In genomic region chr19:51607920-51608562, GRCh38 we compare ENCODE assay signal across 1 cellular context.
TF ChIP-seq lines count a peak whose summit lies in the region.

No MANE protein-coding gene starts in this region.

TF ChIP-seq in HepG2, 621 proteins besides CTCF, POLR2A, EP300 and RAD21 (continued from another document and continues in another):
- TF ChIP-seq BCLAF1 (IDR thresholded peaks at IDR 0.05) (no peak), HNF4A (CRISPR knock-in tag; IDR thresholded peaks at IDR 0.05) (no peak), SRSF9 (IDR thresholded peaks at IDR 0.05; ENCODE audit: borderline replicate concordance, insufficient read depth, low read depth, low read length, poor library complexity, severe bottlenecking) (no peak), ZMAT3 (CRISPR knock-in tag; conservative IDR thresholded peaks at IDR 0.05) (peak; percentile 67; the same call in 1 of the 2 replicates), ZNF839 (CRISPR knock-in tag; IDR thresholded peaks at IDR 0.05; ENCODE audit: borderline replicate concordance) (no peak), MZF1 (CRISPR knock-in tag; IDR thresholded peaks at IDR 0.05; ENCODE audit: borderline replicate concordance) (no peak), ZNF672 (CRISPR knock-in tag; IDR thresholded peaks at IDR 0.05) (0 out of 2 replicates have a peak, but pooled peaks have one; percentile 70), EHMT2 (IDR thresholded peaks at IDR 0.05; ENCODE audit: borderline replicate concordance, low read depth, low read length) (peak; percentile 99), ZNF710 (CRISPR knock-in tag; IDR thresholded peaks at IDR 0.05; ENCODE audit: borderline replicate concordance) (peak; percentile 66; the same call in 1 of the 2 replicates), REPIN1 (CRISPR knock-in tag; IDR thresholded peaks at IDR 0.05; ENCODE audit: borderline replicate concordance, low read depth) (peak; percentile 93), ZNF280B (CRISPR knock-in tag; IDR thresholded peaks at IDR 0.05; ENCODE audit: borderline replicate concordance) (peak; percentile 82; the same call in 1 of the 2 replicates), SALL1 (CRISPR knock-in tag; IDR thresholded peaks at IDR 0.05) (peak; percentile 97), FOXM1 (CRISPR knock-in tag; IDR thresholded peaks at IDR 0.05) (peak; percentile 68; the same call in 1 of the 2 replicates), ZKSCAN8 (CRISPR knock-in tag; IDR thresholded peaks at IDR 0.05; ENCODE audit: borderline replicate concordance) (0 out of 2 replicates have a peak, but pooled peaks have one; percentile 77), RNF219 (CRISPR knock-in tag; IDR thresholded peaks at IDR 0.05) (peak; percentile 76; the same call in 1 of the 2 replicates), ZNF605 (CRISPR knock-in tag; IDR thresholded peaks at IDR 0.05) (peak; percentile 79), HMGA1 (CRISPR knock-in tag; conservative IDR thresholded peaks at IDR 0.05) (no peak), NR2C2 (CRISPR knock-in tag; IDR thresholded peaks at IDR 0.05; ENCODE audit: borderline replicate concordance) (no peak), CBFB (CRISPR knock-in tag; IDR thresholded peaks at IDR 0.05) (peak; percentile 61; the same call in 1 of the 2 replicates), E2F1 (CRISPR knock-in tag; IDR thresholded peaks at IDR 0.05) (no peak), HNRNPUL1 (IDR thresholded peaks at IDR 0.05; ENCODE audit: low read depth, low read length) (no peak), ZNF768 (CRISPR knock-in tag; IDR thresholded peaks at IDR 0.05) (peak; percentile 64; the same call in 1 of the 2 replicates), ZNF570 (CRISPR knock-in tag; IDR thresholded peaks at IDR 0.05; ENCODE audit: borderline replicate concordance) (0 out of 2 replicates have a peak, but pooled peaks have one; percentile 75), NPAS2 (CRISPR knock-in tag; IDR thresholded peaks at IDR 0.05; ENCODE audit: borderline replicate concordance) (no peak), XRCC5 (optimal IDR thresholded peaks at IDR 0.05; ENCODE audit: low read length) (peak; percentile 91), TCF7 (IDR thresholded peaks at IDR 0.05; ENCODE audit: low read depth) (no peak), ZNF451 (CRISPR knock-in tag; IDR thresholded peaks at IDR 0.05) (peak; percentile 80; the same call in 1 of the 2 replicates), DMAP1 (CRISPR knock-in tag; IDR thresholded peaks at IDR 0.05) (no peak), ZNF468 (CRISPR knock-in tag; IDR thresholded peaks at IDR 0.05) (peak; percentile 76; the same call in 1 of the 2 replicates), ZFP1 (CRISPR knock-in tag; IDR thresholded peaks at IDR 0.05) (0 out of 2 replicates have a peak, but pooled peaks have one; percentile 28), KAT8 (CRISPR knock-in tag; IDR thresholded peaks at IDR 0.05) (peak; percentile 74), HNRNPLL (IDR thresholded peaks at IDR 0.05; ENCODE audit: low read depth, low read length, poor library complexity, severe bottlenecking) (no peak), TRAFD1 (CRISPR knock-in tag; IDR thresholded peaks at IDR 0.05; ENCODE audit: borderline replicate concordance) (no peak)
- TF ChIP-seq, protein P1, sequence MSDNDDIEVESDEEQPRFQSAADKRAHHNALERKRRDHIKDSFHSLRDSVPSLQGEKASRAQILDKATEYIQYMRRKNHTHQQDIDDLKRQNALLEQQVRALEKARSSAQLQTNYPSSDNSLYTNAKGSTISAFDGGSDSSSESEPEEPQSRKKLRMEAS (IDR thresholded peaks at IDR 0.05), result no peak
- TF ChIP-seq, protein P2, sequence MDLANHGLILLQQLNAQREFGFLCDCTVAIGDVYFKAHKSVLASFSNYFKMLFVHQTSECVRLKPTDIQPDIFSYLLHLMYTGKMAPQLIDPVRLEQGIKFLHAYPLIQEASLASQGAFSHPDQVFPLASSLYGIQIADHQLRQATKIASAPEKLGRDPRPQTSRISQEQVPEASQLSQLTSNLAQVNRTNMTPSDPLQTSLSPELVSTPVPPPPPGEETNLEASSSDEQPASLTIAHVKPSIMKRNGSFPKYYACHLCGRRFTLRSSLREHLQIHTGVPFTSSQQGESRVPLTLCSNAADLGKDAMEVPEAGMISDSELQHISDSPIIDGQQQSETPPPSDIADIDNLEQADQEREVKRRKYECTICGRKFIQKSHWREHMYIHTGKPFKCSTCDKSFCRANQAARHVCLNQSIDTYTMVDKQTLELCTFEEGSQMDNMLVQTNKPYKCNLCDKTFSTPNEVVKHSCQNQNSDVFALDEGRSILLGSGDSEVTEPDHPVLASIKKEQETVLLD (CRISPR knock-in tag; IDR thresholded peaks at IDR 0.05; ENCODE audit: low read depth), result no peak
- TF ChIP-seq, protein P3, sequence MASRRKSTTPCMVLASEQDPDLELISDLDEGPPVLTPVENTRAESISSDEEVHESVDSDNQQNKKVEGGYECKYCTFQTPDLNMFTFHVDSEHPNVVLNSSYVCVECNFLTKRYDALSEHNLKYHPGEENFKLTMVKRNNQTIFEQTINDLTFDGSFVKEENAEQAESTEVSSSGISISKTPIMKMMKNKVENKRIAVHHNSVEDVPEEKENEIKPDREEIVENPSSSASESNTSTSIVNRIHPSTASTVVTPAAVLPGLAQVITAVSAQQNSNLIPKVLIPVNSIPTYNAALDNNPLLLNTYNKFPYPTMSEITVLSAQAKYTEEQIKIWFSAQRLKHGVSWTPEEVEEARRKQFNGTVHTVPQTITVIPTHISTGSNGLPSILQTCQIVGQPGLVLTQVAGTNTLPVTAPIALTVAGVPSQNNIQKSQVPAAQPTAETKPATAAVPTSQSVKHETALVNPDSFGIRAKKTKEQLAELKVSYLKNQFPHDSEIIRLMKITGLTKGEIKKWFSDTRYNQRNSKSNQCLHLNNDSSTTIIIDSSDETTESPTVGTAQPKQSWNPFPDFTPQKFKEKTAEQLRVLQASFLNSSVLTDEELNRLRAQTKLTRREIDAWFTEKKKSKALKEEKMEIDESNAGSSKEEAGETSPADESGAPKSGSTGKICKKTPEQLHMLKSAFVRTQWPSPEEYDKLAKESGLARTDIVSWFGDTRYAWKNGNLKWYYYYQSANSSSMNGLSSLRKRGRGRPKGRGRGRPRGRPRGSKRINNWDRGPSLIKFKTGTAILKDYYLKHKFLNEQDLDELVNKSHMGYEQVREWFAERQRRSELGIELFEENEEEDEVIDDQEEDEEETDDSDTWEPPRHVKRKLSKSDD (CRISPR knock-in tag; IDR thresholded peaks at IDR 0.05; ENCODE audit: low read depth), result 0 out of 2 replicates have a peak, but pooled peaks have one; percentile 47
- TF ChIP-seq, protein P4, sequence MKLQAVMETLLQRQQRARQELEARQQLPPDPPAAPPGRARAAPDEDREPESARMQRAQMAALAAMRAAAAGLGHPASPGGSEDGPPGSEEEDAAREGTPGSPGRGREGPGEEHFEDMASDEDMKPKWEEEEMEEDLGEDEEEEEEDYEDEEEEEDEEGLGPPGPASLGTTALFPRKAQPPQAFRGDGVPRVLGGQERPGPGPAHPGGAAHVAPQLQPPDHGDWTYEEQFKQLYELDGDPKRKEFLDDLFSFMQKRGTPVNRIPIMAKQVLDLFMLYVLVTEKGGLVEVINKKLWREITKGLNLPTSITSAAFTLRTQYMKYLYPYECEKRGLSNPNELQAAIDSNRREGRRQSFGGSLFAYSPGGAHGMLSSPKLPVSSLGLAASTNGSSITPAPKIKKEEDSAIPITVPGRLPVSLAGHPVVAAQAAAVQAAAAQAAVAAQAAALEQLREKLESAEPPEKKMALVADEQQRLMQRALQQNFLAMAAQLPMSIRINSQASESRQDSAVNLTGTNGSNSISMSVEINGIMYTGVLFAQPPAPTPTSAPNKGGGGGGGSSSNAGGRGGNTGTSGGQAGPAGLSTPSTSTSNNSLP (IDR thresholded peaks at IDR 0.05; ENCODE audit: low read depth, low read length), result no peak
- TF ChIP-seq, protein P5, sequence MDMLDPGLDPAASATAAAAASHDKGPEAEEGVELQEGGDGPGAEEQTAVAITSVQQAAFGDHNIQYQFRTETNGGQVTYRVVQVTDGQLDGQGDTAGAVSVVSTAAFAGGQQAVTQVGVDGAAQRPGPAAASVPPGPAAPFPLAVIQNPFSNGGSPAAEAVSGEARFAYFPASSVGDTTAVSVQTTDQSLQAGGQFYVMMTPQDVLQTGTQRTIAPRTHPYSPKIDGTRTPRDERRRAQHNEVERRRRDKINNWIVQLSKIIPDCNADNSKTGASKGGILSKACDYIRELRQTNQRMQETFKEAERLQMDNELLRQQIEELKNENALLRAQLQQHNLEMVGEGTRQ (IDR thresholded peaks at IDR 0.05; ENCODE audit: low read depth, low read length), result no peak
- TF ChIP-seq, protein P5 (CRISPR knock-in tag; IDR thresholded peaks at IDR 0.05; ENCODE audit: borderline replicate concordance), result no peak
